ENCODE assay signal across 3 cellular contexts in genomic region chr16:2117341-2117740, GRCh38. TPM values are rescaled to one million over a fixed set of nuclear protein-coding genes. Genes with fewer than 3 reads are reported as not detected.
"Had no signal": no experiment of that assay in that cellular context is flagged by ENCODE, and none has a peak within 500 bp of the region (broad histone marks: within the 10 kb centered on the region; RNA-seq: fewer than 3 reads in every experiment).

No MANE protein-coding gene starts in this region.

RNA-seq across cellular contexts. Expression of gene RAB26, which starts 31.1 kb away (rescaled TPM):
- total RNA-seq: activated naive CD4-positive, alpha-beta T cell treated with anti-CD3 and anti-CD28 coated beads for 36 hours; activated T-cell treated with anti-CD3 and anti-CD28 coated beads, Interleukin-2, amount 50 U/mL, for 4 hours; ascending aorta had no signal
